Comparison of ENCODE assay signal across 11 cellular contexts in the genomic region with DNA sequence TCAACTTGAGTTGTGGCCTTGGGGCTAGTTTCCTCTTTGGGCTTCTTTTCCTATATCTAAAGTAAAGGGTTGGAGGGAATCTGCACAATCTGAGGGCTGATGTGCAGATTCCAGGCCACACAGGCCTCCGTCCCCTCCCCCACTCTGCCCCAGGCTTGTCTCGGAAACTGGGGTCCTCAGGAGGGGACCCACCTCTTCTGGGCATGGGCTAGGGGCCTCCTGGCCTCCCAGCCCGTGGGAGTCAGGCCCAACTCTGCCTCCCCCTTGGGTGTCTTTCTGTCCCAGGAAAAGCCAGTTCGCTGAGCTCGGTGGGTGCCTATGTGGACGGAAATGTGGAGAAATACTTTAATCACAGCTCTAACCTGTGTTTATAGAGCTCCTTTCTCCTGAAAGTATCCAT. TPM values are rescaled to one million over a fixed set of nuclear protein-coding genes. Genes with fewer than 3 reads are reported as not detected.
DNase-seq lines count a peak whose midpoint lies in the region; TF ChIP-seq lines count a peak whose summit lies in the region.
"Had no signal": no experiment of that assay in that cellular context is flagged by ENCODE, and none has a peak within 500 bp of the region (broad histone marks: within the 10 kb centered on the region; RNA-seq: fewer than 3 reads in every experiment).

No MANE protein-coding gene starts in this region.

- POLR2A ChIA-PET in RWPE1 (lab: Yijun Ruan, JAX; ENCODE audit: low non-redundant PET), result no interaction called here

- H3K27ac ChIP-seq in HUES6 (ENCODE audit: low read depth, low read length) (no peak overlapping the region), endodermal cell (ENCODE audit: low read depth, low read length) (no peak overlapping the region), tibial nerve (peak overlapping the region in 3 of 4 donors; percentile 32 to 69 (median 51)), RWPE1 (no peak overlapping the region)

- H3K9me3 Mint-ChIP-seq in endodermal cell (no peaks in the 10 kb centered on the region), nephron progenitor cell (no peaks in the 10 kb centered on the region)
- H3K9me3 Mint-ChIP-seq: activated CD4-positive, alpha-beta memory T cell treated with anti-CD3 and anti-CD28 coated beads, Interleukin-2, amount 10 ng/mL, durations not matched to agents 7 days and 5 days; immature natural killer cell had no signal

- H3K27ac Mint-ChIP-seq in endodermal cell, result peak overlapping the region; percentile 44
- peak overlapping the region; percentile 91 for H3K27ac Mint-ChIP-seq in nephron progenitor cell
- H3K27ac Mint-ChIP-seq: activated CD4-positive, alpha-beta memory T cell treated with anti-CD3 and anti-CD28 coated beads, Interleukin-2, amount 10 ng/mL, durations not matched to agents 7 days and 5 days; immature natural killer cell; naive thymus-derived CD4-positive, alpha-beta T cell had no signal

- TF ChIP-seq EP300 in tibial nerve (IDR thresholded peaks at IDR 0.05), result no peak

- TF ChIP-seq POLR2A in tibial nerve (IDR thresholded peaks at IDR 0.05), result no peak

- 71 to 81% methylated on average over 4 to 6 of the region's 6 CpGs for WGBS in endodermal cell (ENCODE audit: insufficient coverage in 1 of 2, insufficient read length in 1 of 2), 2 experiments
- WGBS in tibial nerve, 2 donors, result 62 to 79% methylated on average over 6 of the region's 6 CpGs

- peak overlapping the region; percentile 57 for H3K9ac ChIP-seq in HUES6 (ENCODE audit: low read length)
- H3K9ac ChIP-seq in endodermal cell (ENCODE audit: extremely low read depth, low read length, poor library complexity, severe bottlenecking), result no peak overlapping the region

- H3K4me3 Mint-ChIP-seq in endodermal cell, result peak overlapping the region; percentile 95
- H3K4me3 Mint-ChIP-seq in nephron progenitor cell, result peak overlapping the region; percentile 69
- H3K4me3 Mint-ChIP-seq: activated CD4-positive, alpha-beta memory T cell treated with anti-CD3 and anti-CD28 coated beads, Interleukin-2, amount 10 ng/mL, durations not matched to agents 7 days and 5 days; immature natural killer cell; naive thymus-derived CD4-positive, alpha-beta T cell had no signal

- no peaks in the 10 kb centered on the region; the same call in 1 of the 2 replicates for H3K36me3 ChIP-seq in HUES6 (ENCODE audit: control insufficient read depth, insufficient read depth, low read length)
- H3K36me3 ChIP-seq in endodermal cell (ENCODE audit: control insufficient read depth, insufficient read depth, low read length), result peaks cover 44% of the 10 kb centered on the region
- peaks cover 0 to 5% (median 0%) of the 10 kb centered on the region in 3 donors for H3K36me3 ChIP-seq in tibial nerve

- no peaks in the 10 kb centered on the region for H3K9me3 ChIP-seq in HUES6 (ENCODE audit: control insufficient read depth, insufficient read depth, low read depth, low read length)
- H3K9me3 ChIP-seq in endodermal cell (ENCODE audit: control insufficient read depth, low read length), result no peaks in the 10 kb centered on the region
- no peaks in the 10 kb centered on the region for H3K9me3 ChIP-seq in tibial nerve

- H3K4me1 ChIP-seq in HUES6 (ENCODE audit: control insufficient read depth, insufficient read depth, low read length), result peaks cover 38% of the 10 kb centered on the region
- peaks cover 13% of the 10 kb centered on the region for H3K4me1 ChIP-seq in endodermal cell (ENCODE audit: control insufficient read depth, insufficient read depth, low read length)
- H3K4me1 ChIP-seq in tibial nerve, result peaks cover 0 to 64% (median 22%) of the 10 kb centered on the region in 4 donors

- H3K27me3 ChIP-seq in HUES6 (ENCODE audit: control insufficient read depth, insufficient read depth, low read length), result peaks cover 23% of the 10 kb centered on the region
- H3K27me3 ChIP-seq in endodermal cell (ENCODE audit: control insufficient read depth, insufficient read depth, low read length, poor library complexity, severe bottlenecking), result no peaks in the 10 kb centered on the region
- no peaks in the 10 kb centered on the region for H3K27me3 ChIP-seq in tibial nerve

- H3K36me3 Mint-ChIP-seq in endodermal cell (ENCODE audit: low read depth) (peaks cover 45% of the 10 kb centered on the region), nephron progenitor cell (ENCODE audit: low read depth) (peaks cover 25% of the 10 kb centered on the region)
- H3K36me3 Mint-ChIP-seq: immature natural killer cell; naive thymus-derived CD4-positive, alpha-beta T cell had no signal

- DNase-seq in endodermal cell (no peak), nephron progenitor cell (no peak), tibial nerve (ENCODE audit: low spot score in 2 of 2) (no peak), RWPE1 (ENCODE audit: low spot score) (no peak), Kasumi-1 (lab: John Stamatoyannopoulos, UW) (no peak), GM13977 (ENCODE audit: low spot score) (no peak)
- DNase-seq: activated CD4-positive, alpha-beta memory T cell treated with anti-CD3 and anti-CD28 coated beads, Interleukin-2, amount 10 ng/mL, durations not matched to agents 7 days and 5 days; cerebellar nuclear complex; immature natural killer cell; naive thymus-derived CD4-positive, alpha-beta T cell had no signal

- H3K4me1 Mint-ChIP-seq in endodermal cell (peaks cover 32% of the 10 kb centered on the region), nephron progenitor cell (peaks cover 71% of the 10 kb centered on the region)

- H3K27me3 Mint-ChIP-seq in endodermal cell (ENCODE audit: insufficient read depth) (peaks cover 2% of the 10 kb centered on the region), nephron progenitor cell (ENCODE audit: low read depth, poor library complexity) (peaks cover 2% of the 10 kb centered on the region)

- H3K4me3 ChIP-seq in HUES6 (ENCODE audit: low read depth, low read length) (peak overlapping the region; percentile 89; the same call in 1 of the 2 replicates), endodermal cell (ENCODE audit: low read length) (peak overlapping the region; percentile 97), tibial nerve (peak overlapping the region in 1 of 4 donors; percentile 84)

- TF ChIP-seq CTCF in endodermal cell (conservative IDR thresholded peaks at IDR 0.05) (no peak), nephron progenitor cell (IDR thresholded peaks at IDR 0.05) (no peak), tibial nerve (IDR thresholded peaks at IDR 0.05) (no peak), RWPE1 (conservative IDR thresholded peaks at IDR 0.05; ENCODE audit: low read depth) (no peak), GM13977 (IDR thresholded peaks at IDR 0.05; ENCODE audit: extremely low read depth, insufficient read depth, missing control alignments) (no peak)

- in situ Hi-C loops in GM13977 (cut with MboI; ENCODE audit: low pct_unique_long_range_greater_than_20kb, low sequenced_read_pairs, unreplicated experiment), result no loop called here

- CTCF ChIA-PET in RWPE1 (lab: Yijun Ruan, JAX), result interaction anchor here (0.6 to 1.1 kb wide), 4 partner anchors 22 to 145 kb away, joined by 3 read pairs; no protein-coding TSS in a partner anchor

RNA-seq across cellular contexts. Expression of gene SMAD6, which starts 4.8 kb away (rescaled TPM):
- total RNA-seq in endodermal cell (100 to 1,000 TPM; 190 to 213 TPM), tibial nerve (10 to 100 TPM; 41.9 to 57.2 (median 48.6) TPM)
- 16.0 TPM for polyA plus RNA-seq in endodermal cell (2013, experiment 1 of 2)
- polyA plus RNA-seq in endodermal cell (2013, experiment 2 of 2), result 17.3 TPM
- polyA plus RNA-seq: immature natural killer cell; naive thymus-derived CD4-positive, alpha-beta T cell had no signal

Comparison
In these comparisons a context has a peak if more than half of its experiments do, and no peak if none do; other contexts are left out.
1. H3K27ac ChIP-seq: peak in tibial nerve (3 of 4); none in HUES6 (single experiment), endodermal cell (single experiment) and RWPE1 (single experiment).